ENCODE assay signal across 8 cellular contexts in the genomic region with DNA sequence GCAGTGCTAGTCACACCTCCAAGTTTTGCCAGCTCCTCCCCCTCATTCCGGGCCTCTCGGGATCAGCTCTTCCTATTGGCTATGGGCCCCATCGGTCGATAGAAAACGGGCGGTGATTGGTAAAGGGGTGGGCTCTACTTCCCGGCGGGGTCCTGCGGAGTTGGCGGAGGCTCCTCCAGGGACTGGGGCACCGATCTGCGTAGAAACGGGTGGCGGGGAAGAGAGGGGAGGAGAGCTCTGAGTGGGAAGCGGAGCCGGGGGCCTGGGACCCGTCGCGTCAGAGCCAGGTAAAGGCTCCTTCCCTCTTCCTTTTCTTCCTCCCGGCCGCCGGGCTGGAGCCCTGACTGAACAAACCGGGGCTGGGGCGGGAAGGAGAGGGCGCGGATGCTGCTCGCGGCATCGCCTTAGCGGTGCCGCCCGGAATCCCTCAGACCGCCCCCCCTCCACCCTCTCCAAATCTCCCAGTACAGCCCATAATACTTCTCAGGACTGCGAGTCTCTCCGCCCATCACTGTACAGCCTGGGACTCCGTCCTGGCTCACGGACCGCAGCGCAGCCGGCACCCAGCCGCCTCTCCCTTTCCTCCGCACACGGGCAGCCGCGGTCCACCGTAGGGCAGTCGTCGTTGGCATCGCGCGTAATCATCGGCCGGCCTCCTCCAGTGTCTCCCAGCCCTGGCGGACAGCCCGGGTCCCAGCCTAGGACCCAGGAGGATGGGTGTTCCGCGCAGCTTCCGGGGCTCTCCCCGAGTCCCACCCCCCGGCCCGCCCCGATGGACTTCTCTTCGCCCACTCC. TPM values are rescaled to one million over a fixed set of nuclear protein-coding genes. Genes with fewer than 3 reads are reported as not detected.
DNase-seq lines count a peak whose midpoint lies in the region; ATAC-seq and TF ChIP-seq lines count a peak whose summit lies in the region.
"Not testable (repeated sequence)": the region's sequence is repeated elsewhere in the genome, so short reads cannot be mapped to it uniquely, and the experiment has no call there.

A gene (plus strand): TSS at position 178 of the 795 bp plus-strand sequence. CDS start 2,430 bp downstream, outside the sequence.

- H3K4me3 Mint-ChIP-seq in naive thymus-derived CD8-positive, alpha-beta T cell = peak within 1 kb of the TSS; percentile 71 to 87 (median 80)

- CTCF ChIA-PET in HEK293 (lab: Yijun Ruan, JAX) = not testable (repeated sequence)

- not testable (repeated sequence) for H3K36me3 ChIP-seq in HEK293 (ENCODE audit: control insufficient read depth in 2 of 2, insufficient read depth in 1 of 2, low read length in 2 of 2)

- H3K36me3 Mint-ChIP-seq in naive thymus-derived CD8-positive, alpha-beta T cell = not testable (repeated sequence)

- peak within 1 kb of the TSS; percentile 48 for H3K4me3 ChIP-seq in HEK293 (ENCODE audit: low read depth, low read length)

- H3K9me3 Mint-ChIP-seq in naive thymus-derived CD8-positive, alpha-beta T cell = not testable (repeated sequence)

- not testable (repeated sequence) for TF ChIP-seq CTCF in HEK293 (tag by site-specific recombination; IDR thresholded peaks at IDR 0.05)

- ATAC-seq in naive thymus-derived CD8-positive, alpha-beta T cell = peak in 1 of 2 donors; percentile 3

- H3K4me1 ChIP-seq in HEK293 (ENCODE audit: control insufficient read depth, insufficient read depth, low read length) = not testable (repeated sequence)

- H3K27ac Mint-ChIP-seq in naive thymus-derived CD8-positive, alpha-beta T cell = peak within 1 kb of the TSS in 4 of 10 donors; percentile 3 to 91 (median 54)

- POLR2A ChIA-PET in HEK293 (lab: Yijun Ruan, JAX); naive thymus-derived CD8-positive, alpha-beta T cell (lab: Charles Lee): not testable (repeated sequence)

- H3K4me1 Mint-ChIP-seq in naive thymus-derived CD8-positive, alpha-beta T cell = not testable (repeated sequence)

- peak; percentile 77 for DNase-seq in DMS 273 (lab: John Stamatoyannopoulos, UW; ENCODE audit: unreplicated experiment)
- peak; percentile 40 for DNase-seq in NCI-H1092 treated with DMSO at 0.1 percent for 48 hours (lab: John Stamatoyannopoulos, UW)
- DNase-seq in SW480 (ENCODE audit: low spot score) = peak; percentile 5
- DNase-seq in activated naive CD4-positive, alpha-beta T cell treated with Interleukin-2 at 50 U/mL for 16 hours = peak; percentile 53
- DNase-seq in fibroblast of the conjunctiva (ENCODE audit: low read depth) = peak; percentile 42
- DNase-seq in naive thymus-derived CD8-positive, alpha-beta T cell = peak in 9 of 10 donors; percentile 5 to 66 (median 50)
- peak; percentile 1 to 5 for DNase-seq in stimulated activated CD8-positive, alpha-beta memory T cell treated with anti-CD3 and anti-CD28 coated beads, Interleukin-4, amount 100 ng/mL, for 1 hour (ENCODE audit: low read depth in 2 of 2, low spot score in 1 of 2)

- H3K27ac ChIP-seq in HEK293 (ENCODE audit: extremely low read depth, low read depth, low read length) = peak within 1 kb of the TSS; percentile 49; the same call in 1 of the 2 replicates

- H3K27me3 Mint-ChIP-seq in naive thymus-derived CD8-positive, alpha-beta T cell = not testable (repeated sequence)

- H3K9me3 ChIP-seq in HEK293 (ENCODE audit: control insufficient read depth, insufficient read depth, low read depth, low read length) = not testable (repeated sequence)

TF ChIP-seq in HEK293, 187 proteins besides CTCF, POLR2A, EP300 and RAD21:
- TF ChIP-seq, protein P1, sequence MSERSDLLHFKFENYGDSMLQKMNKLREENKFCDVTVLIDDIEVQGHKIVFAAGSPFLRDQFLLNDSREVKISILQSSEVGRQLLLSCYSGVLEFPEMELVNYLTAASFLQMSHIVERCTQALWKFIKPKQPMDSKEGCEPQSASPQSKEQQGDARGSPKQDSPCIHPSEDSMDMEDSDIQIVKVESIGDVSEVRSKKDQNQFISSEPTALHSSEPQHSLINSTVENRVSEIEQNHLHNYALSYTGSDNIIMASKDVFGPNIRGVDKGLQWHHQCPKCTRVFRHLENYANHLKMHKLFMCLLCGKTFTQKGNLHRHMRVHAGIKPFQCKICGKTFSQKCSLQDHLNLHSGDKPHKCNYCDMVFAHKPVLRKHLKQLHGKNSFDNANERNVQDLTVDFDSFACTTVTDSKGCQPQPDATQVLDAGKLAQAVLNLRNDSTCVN (tag by site-specific recombination; optimal IDR thresholded peaks at IDR 0.05) = peak; percentile 32

RNA-seq across cellular contexts. Expression of the gene that starts here (rescaled TPM):
- 10 to 100 TPM; 24.4 to 33.0 TPM for total RNA-seq in naive thymus-derived CD8-positive, alpha-beta T cell
- polyA plus RNA-seq in naive thymus-derived CD8-positive, alpha-beta T cell = 10 to 100 TPM in 1 of 3 donors, 1 to 10 TPM in 2; 3.9 to 10.1 (median 4.5) TPM

Comparison
In these comparisons a context has a peak if more than half of its experiments do, and no peak if none do; other contexts are left out.
1. DNase-seq: peak in every context shown above with its lines; median percentile 77 in DMS 273; 53 in activated naive CD4-positive, alpha-beta T cell treated with Interleukin-2 at 50 U/mL for 16 hours; 50 in naive thymus-derived CD8-positive, alpha-beta T cell; 42 in fibroblast of the conjunctiva; 40 in NCI-H1092 treated with DMSO at 0.1 percent for 48 hours; 5 in SW480; 3 in stimulated activated CD8-positive, alpha-beta memory T cell treated with anti-CD3 and anti-CD28 coated beads, Interleukin-4, amount 100 ng/mL, for 1 hour.